In genomic region chr22:29205598-29206371, GRCh38 we compare ENCODE assay signal across 1 cellular context.
TF ChIP-seq lines count a peak whose summit lies in the region.

TSS of gene EMID1 (plus strand) at chr22:29205896. CDS start at chr22:29206039, 143 bp downstream.

TF ChIP-seq in K562, 482 proteins besides CTCF, POLR2A, EP300 and RAD21 (continued from another document and continues in another):
- no peak for TF ChIP-seq CREB5 (CRISPR knock-in tag; IDR thresholded peaks at IDR 0.05)
- no peak for TF ChIP-seq CGGBP1 (CRISPR knock-in tag; IDR thresholded peaks at IDR 0.05)
- TF ChIP-seq NCOA1 (IDR thresholded peaks at IDR 0.05; ENCODE audit: low read depth): no peak
- TF ChIP-seq ZNF668 (CRISPR knock-in tag; IDR thresholded peaks at IDR 0.05): no peak
- peak; percentile 27 for TF ChIP-seq TBP (optimal IDR thresholded peaks at IDR 0.05; ENCODE audit: low read depth, low read length)
- TF ChIP-seq RHOXF2B (CRISPR knock-in tag; conservative IDR thresholded peaks at IDR 0.05): no peak
- TF ChIP-seq TGIF2 (CRISPR knock-in tag; IDR thresholded peaks at IDR 0.05): no peak
- TF ChIP-seq MYC (IDR thresholded peaks at IDR 0.05; ENCODE audit: low read depth, low read length): 0 out of 2 replicates have a peak, but pooled peaks have one; percentile 5
- no peak for TF ChIP-seq MYC (CRISPR knock-in tag; IDR thresholded peaks at IDR 0.05; ENCODE audit: borderline replicate concordance, low read depth)
- TF ChIP-seq CLOCK (CRISPR knock-in tag; IDR thresholded peaks at IDR 0.05; ENCODE audit: borderline replicate concordance): no peak
- no peak for TF ChIP-seq GABPB2 (CRISPR knock-in tag; conservative IDR thresholded peaks at IDR 0.05)
- 0 out of 2 replicates have a peak, but pooled peaks have one; percentile 36 for TF ChIP-seq ZFX (CRISPR knock-in tag; IDR thresholded peaks at IDR 0.05)
- no peak for TF ChIP-seq ZBTB8A (IDR thresholded peaks at IDR 0.05; ENCODE audit: partially characterized antibody)
- no peak for TF ChIP-seq RUNX1 (IDR thresholded peaks at IDR 0.05; ENCODE audit: low read depth)
- no peak for TF ChIP-seq ZNF197 (CRISPR knock-in tag; IDR thresholded peaks at IDR 0.05; ENCODE audit: low read depth)
- TF ChIP-seq CBX1 (IDR thresholded peaks at IDR 0.05; ENCODE audit: low read depth): no peak
- TF ChIP-seq SREBF1 (IDR thresholded peaks at IDR 0.05; ENCODE audit: borderline replicate concordance, low read depth, low read length): no peak
- no peak for TF ChIP-seq ATF4 (CRISPR knock-in tag; IDR thresholded peaks at IDR 0.05)
- TF ChIP-seq ETS1 (conservative IDR thresholded peaks at IDR 0.05; ENCODE audit: control insufficient read depth, low read depth, low read length): no peak; the same call in 1 of the 2 replicates
- TF ChIP-seq ZNF77 (CRISPR knock-in tag; IDR thresholded peaks at IDR 0.05): no peak
- TF ChIP-seq PHF20 (IDR thresholded peaks at IDR 0.05; ENCODE audit: partially characterized antibody): peak; percentile 5
- TF ChIP-seq RCOR1 (IDR thresholded peaks at IDR 0.05; ENCODE audit: borderline replicate concordance in 1 of 2, low read depth in 2 of 2, low read length in 2 of 2): no peak
- no peak for TF ChIP-seq PHB2 (IDR thresholded peaks at IDR 0.05; ENCODE audit: low read depth)
- TF ChIP-seq DMBX1 (CRISPR knock-in tag; IDR thresholded peaks at IDR 0.05; ENCODE audit: borderline replicate concordance): no peak
- TF ChIP-seq BRCA1 (IDR thresholded peaks at IDR 0.05): no peak
- no peak for TF ChIP-seq BRCA1 (CRISPR knock-in tag; IDR thresholded peaks at IDR 0.05)
- no peak for TF ChIP-seq MIER1 (IDR thresholded peaks at IDR 0.05; ENCODE audit: low read depth)
- TF ChIP-seq L3MBTL2 (IDR thresholded peaks at IDR 0.05): no peak
- no peak for TF ChIP-seq ZBTB12 (CRISPR knock-in tag; IDR thresholded peaks at IDR 0.05)
- TF ChIP-seq ZNF311 (CRISPR knock-in tag; IDR thresholded peaks at IDR 0.05): no peak
- TF ChIP-seq MBD2 (IDR thresholded peaks at IDR 0.05; ENCODE audit: borderline replicate concordance, low read depth): no peak
- no peak for TF ChIP-seq BDP1 (IDR thresholded peaks at IDR 0.05; ENCODE audit: insufficient read depth, insufficient read length)
- no peak for TF ChIP-seq ZC3H4 (CRISPR knock-in tag; IDR thresholded peaks at IDR 0.05; ENCODE audit: borderline replicate concordance)
- TF ChIP-seq FOXK1 (CRISPR knock-in tag; IDR thresholded peaks at IDR 0.05; ENCODE audit: borderline replicate concordance): no peak
- TF ChIP-seq ATF2 (CRISPR knock-in tag; IDR thresholded peaks at IDR 0.05): no peak
- peak; percentile 49; the same call in 1 of the 2 replicates for TF ChIP-seq CXXC5 (CRISPR knock-in tag; IDR thresholded peaks at IDR 0.05)
- TF ChIP-seq ELF1 (tag; IDR thresholded peaks at IDR 0.05): peak; percentile 57; the same call in 1 of the 2 replicates
- no peak for TF ChIP-seq HDAC3 (IDR thresholded peaks at IDR 0.05; ENCODE audit: borderline replicate concordance, partially characterized antibody)
- TF ChIP-seq MYBL2 (IDR thresholded peaks at IDR 0.05; ENCODE audit: low read depth): no peak
- no peak for TF ChIP-seq MYBL2 (CRISPR knock-in tag; IDR thresholded peaks at IDR 0.05; ENCODE audit: borderline replicate concordance)
- TF ChIP-seq SNAPC5 (CRISPR knock-in tag; IDR thresholded peaks at IDR 0.05): no peak
- no peak for TF ChIP-seq ZNF133 (CRISPR knock-in tag; IDR thresholded peaks at IDR 0.05)
- TF ChIP-seq RBBP5 (IDR thresholded peaks at IDR 0.05; ENCODE audit: borderline replicate concordance, insufficient read depth, low read length, poor library complexity, severe bottlenecking): peak; percentile 49
- no peak for TF ChIP-seq OTX1 (CRISPR knock-in tag; IDR thresholded peaks at IDR 0.05)
- TF ChIP-seq ADNP (tag; IDR thresholded peaks at IDR 0.05): 0 out of 2 replicates have a peak, but pooled peaks have one; percentile 12
- TF ChIP-seq SMC3 (conservative IDR thresholded peaks at IDR 0.05; ENCODE audit: insufficient read depth, low read depth, low read length): no peak
- TF ChIP-seq EWSR1 (IDR thresholded peaks at IDR 0.05; ENCODE audit: borderline replicate concordance, low read depth, partially characterized antibody): no peak
- TF ChIP-seq ZNF766 (CRISPR knock-in tag; conservative IDR thresholded peaks at IDR 0.05): no peak
- TF ChIP-seq SMARCA5 (IDR thresholded peaks at IDR 0.05): no peak
- TF ChIP-seq ZFP36 (IDR thresholded peaks at IDR 0.05; ENCODE audit: low read depth, low read length, partially characterized antibody): peak; percentile 80
- TF ChIP-seq ZNF589 (CRISPR knock-in tag; IDR thresholded peaks at IDR 0.05; ENCODE audit: low read depth): no peak
- TF ChIP-seq NEUROD1 (IDR thresholded peaks at IDR 0.05; ENCODE audit: borderline replicate concordance, low read depth, low read length, partially characterized antibody): no peak
- TF ChIP-seq CTCFL (IDR thresholded peaks at IDR 0.05; ENCODE audit: borderline replicate concordance, insufficient read depth, low read depth, low read length, poor library complexity, severe bottlenecking): peak; percentile 12
- TF ChIP-seq PRDM10 (IDR thresholded peaks at IDR 0.05; ENCODE audit: partially characterized antibody): no peak
- TF ChIP-seq ZNF124 (CRISPR knock-in tag; IDR thresholded peaks at IDR 0.05): no peak
- no peak for TF ChIP-seq CEBPG (CRISPR knock-in tag; IDR thresholded peaks at IDR 0.05)
- TF ChIP-seq CEBPG (tag; conservative IDR thresholded peaks at IDR 0.05 in 1 of 2, IDR thresholded peaks at IDR 0.05 in 1 of 2): no peak
